In the genomic region with DNA sequence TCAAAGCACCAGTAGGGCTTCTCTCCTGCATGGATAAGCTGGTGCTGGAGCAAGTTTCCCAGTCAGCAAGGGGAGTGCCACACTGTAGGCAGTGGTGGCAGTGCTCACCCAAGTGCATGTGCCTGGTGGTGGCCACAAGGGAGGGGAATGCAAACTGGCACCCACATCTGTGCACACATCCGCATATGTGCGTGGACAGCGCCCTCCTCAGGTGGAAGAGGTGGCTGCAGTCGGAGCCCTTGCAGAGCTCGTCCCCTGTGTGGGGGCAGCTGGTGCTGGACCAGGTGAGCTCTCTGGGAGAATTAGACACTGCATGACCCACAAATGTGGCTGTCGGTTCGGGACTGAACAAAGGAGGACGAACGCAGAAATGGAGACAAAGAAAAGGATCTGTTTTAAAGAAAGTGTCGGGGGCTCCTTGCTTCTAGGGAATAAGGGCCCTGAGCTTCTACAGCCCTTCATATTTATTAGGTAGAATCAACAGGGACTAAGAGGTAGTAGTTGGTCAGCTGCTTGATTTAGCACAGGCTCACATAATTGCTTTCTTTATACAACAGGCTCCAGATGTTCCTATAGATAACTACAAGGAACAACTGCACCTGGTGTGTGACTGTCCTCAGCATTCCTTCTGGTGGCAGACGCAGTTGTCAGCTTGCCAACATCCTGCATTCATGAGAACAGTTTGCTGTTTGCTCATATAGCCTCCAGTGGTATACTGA, we compare ENCODE assay signal across 8 cellular contexts. TPM values are rescaled to one million over a fixed set of nuclear protein-coding genes. Genes with fewer than 3 reads are reported as not detected.
DNase-seq lines count a peak whose midpoint lies in the region; ATAC-seq and TF ChIP-seq lines count a peak whose summit lies in the region.

No MANE protein-coding gene starts in this region.

- peaks cover 0 to 5% of the 10 kb centered on the region in 2 donors for H3K27me3 Mint-ChIP-seq in CD4-positive, alpha-beta memory T cell
- no peaks in the 10 kb centered on the region for H3K27me3 Mint-ChIP-seq in T-cell

- H2BK5ac ChIP-seq in IMR-90 (ENCODE audit: low read depth, low read length, poor library complexity, severe bottlenecking): no peak overlapping the region

- CTCF ChIA-PET in CD4-positive, alpha-beta memory T cell (lab: Charles Lee; ENCODE audit: partially characterized antibody): interaction anchor here (0.8 to 2.0 kb wide), 8 partner anchors 13 to 185 kb away, joined by 3 to 9 read pairs (median 4); partner anchors contain the start of genes DCTPP1 and FBRS
- CTCF ChIA-PET in IMR-90 (lab: Yijun Ruan, JAX): interaction anchor here (0.6 to 1.6 kb wide), 5 partner anchors 13 to 31 kb away, joined by 3 to 5 read pairs (median 4); no protein-coding TSS in a partner anchor
- CTCF ChIA-PET in T-cell (lab: Charles Lee): interaction anchor here (0.6 to 1.5 kb wide), 8 partner anchors 9 to 223 kb away, joined by 3 to 6 read pairs (median 3); partner anchors contain the start of genes DCTPP1 (in 1 of the 2) and ITGAL (in 1 of the 2)

- H3K9me1 ChIP-seq in IMR-90 (ENCODE audit: insufficient read depth, low read length): no peaks in the 10 kb centered on the region

- H3K9ac ChIP-seq in IMR-90 (ENCODE audit: low read depth, low read length): no peak overlapping the region

- H2BK20ac ChIP-seq in IMR-90 (ENCODE audit: low read depth, low read length): no peak overlapping the region

- H4K5ac ChIP-seq in IMR-90 (ENCODE audit: low read depth, low read length): no peak overlapping the region

- H3K9me3 Mint-ChIP-seq in CD4-positive, alpha-beta memory T cell: no peaks in the 10 kb centered on the region
- H3K9me3 Mint-ChIP-seq in T-cell: no peaks in the 10 kb centered on the region

- H2AK5ac ChIP-seq in IMR-90 (ENCODE audit: low read depth, low read length): no peak overlapping the region

- no TSS peak for BruUV-seq in IMR-90 (replicated peaks; lab: Mats Ljungman, UMichigan)

- ATAC-seq in IMR-90 (ENCODE audit: low read depth): peak; percentile 42; the same call in 1 of the 2 replicates
- peak; percentile 63 to 74 (median 64) for ATAC-seq in T-cell (replicated peaks in 1 of 4)
- ATAC-seq in right lobe of liver: peak; percentile 63 to 74 (median 64)
- no peak for ATAC-seq in HG03196 (IDR thresholded peaks at IDR 0.05; ENCODE audit: unreplicated experiment)
- ATAC-seq in GM21717 (IDR thresholded peaks at IDR 0.05; ENCODE audit: unreplicated experiment): no peak

- H3K27ac ChIP-seq in CD4-positive, alpha-beta memory T cell (ENCODE audit: low read depth, low read length): no peak overlapping the region
- H3K27ac ChIP-seq in IMR-90 (ENCODE audit: insufficient read depth, low read length) (no peak overlapping the region), adrenal gland (no peak overlapping the region), right lobe of liver (no peak overlapping the region)

- DNase-seq in CD4-positive, alpha-beta memory T cell: peak; percentile 52 to 79 (median 54)
- DNase-seq in IMR-90 (peak; percentile 8), T-cell (peak; percentile 11 to 76 (median 62)), adrenal gland (peak; percentile 45 to 80 (median 61)), right lobe of liver (peak in 2 of 3 donors; percentile 46 to 58)
- DNase-seq in stimulated activated CD8-positive, alpha-beta memory T cell treated with anti-CD3 and anti-CD28 coated beads, Interleukin-7, amount 100 ng/mL, for 1 hour (ENCODE audit: low read depth in 2 of 2): peak; percentile 24 to 38

- in situ Hi-C loops in IMR-90 (cut with MboI; ENCODE audit: low sequenced_read_pairs): no loop called here

- no peaks in the 10 kb centered on the region for H3K27me3 ChIP-seq in CD4-positive, alpha-beta memory T cell (ENCODE audit: insufficient read depth, low read length)
- H3K27me3 ChIP-seq in IMR-90 (ENCODE audit: control insufficient read depth, insufficient read depth, low read length): no peaks in the 10 kb centered on the region; the same call in 1 of the 2 replicates
- no peaks in the 10 kb centered on the region for H3K27me3 ChIP-seq in adrenal gland
- H3K27me3 ChIP-seq in right lobe of liver: no peaks in the 10 kb centered on the region

- POLR2A ChIA-PET in CD4-positive, alpha-beta memory T cell (lab: Charles Lee; ENCODE audit: partially characterized antibody): interaction anchor here (1.0 kb wide), 1 partner anchor 19 kb away, joined by 3 read pairs; no protein-coding TSS in a partner anchor
- POLR2A ChIA-PET in IMR-90 (lab: Charles Lee; ENCODE audit: unreplicated experiment): no interaction called here
- POLR2A ChIA-PET in T-cell (lab: Charles Lee): interaction anchor here in 1 of 2 donors (0.6 kb wide), 2 partner anchors 26 to 54 kb away, joined by 3 read pairs; no protein-coding TSS in a partner anchor

- H3K4me3 Mint-ChIP-seq in CD4-positive, alpha-beta memory T cell: no peak overlapping the region
- H3K4me3 Mint-ChIP-seq in T-cell: no peak overlapping the region

- dilution Hi-C loops in IMR-90 (cut with HindIII; ENCODE audit: low sequenced_read_pairs, unreplicated experiment): no loop called here

- H3K4me2 ChIP-seq in IMR-90 (ENCODE audit: low read depth, low read length): no peak overlapping the region

- peak; percentile 58 for TF ChIP-seq RAD21 in IMR-90 (IDR thresholded peaks at IDR 0.05; ENCODE audit: low read length)

- no peak overlapping the region for H3K18ac ChIP-seq in IMR-90 (ENCODE audit: low read depth, low read length)

- H3K4me3 ChIP-seq in CD4-positive, alpha-beta memory T cell (ENCODE audit: low read length in 2 of 2): no peak overlapping the region
- H3K4me3 ChIP-seq in IMR-90 (ENCODE audit: insufficient read depth, low read depth, low read length): no peak overlapping the region
- no peak overlapping the region for H3K4me3 ChIP-seq in adrenal gland
- no peak overlapping the region for H3K4me3 ChIP-seq in right lobe of liver

- peaks cover 2 to 3% (median 3%) of the 10 kb centered on the region in 4 donors for H3K4me1 Mint-ChIP-seq in CD4-positive, alpha-beta memory T cell
- peaks cover 0 to 1% (median 1%) of the 10 kb centered on the region in 3 donors for H3K4me1 Mint-ChIP-seq in T-cell

- no peaks in the 10 kb centered on the region for H3K9me3 ChIP-seq in CD4-positive, alpha-beta memory T cell (ENCODE audit: control insufficient read depth in 1 of 2, low read length in 2 of 2)
- H3K9me3 ChIP-seq in IMR-90 (ENCODE audit: control insufficient read depth, insufficient read depth, low read length) (no peaks in the 10 kb centered on the region), adrenal gland (replicated peaks in 1 of 3) (no peaks in the 10 kb centered on the region), right lobe of liver (no peaks in the 10 kb centered on the region)

- peak overlapping the region; percentile 65 for H2AFZ ChIP-seq in IMR-90 (replicated peaks; ENCODE audit: low read length, poor library complexity)

- no peaks in the 10 kb centered on the region for H3K36me3 Mint-ChIP-seq in CD4-positive, alpha-beta memory T cell
- no peaks in the 10 kb centered on the region for H3K36me3 Mint-ChIP-seq in T-cell

- H2BK15ac ChIP-seq in IMR-90 (ENCODE audit: low read depth, low read length): no peak overlapping the region

- no peaks in the 10 kb centered on the region for H3K36me3 ChIP-seq in CD4-positive, alpha-beta memory T cell (ENCODE audit: insufficient read depth, low read length)
- H3K36me3 ChIP-seq in IMR-90 (ENCODE audit: control insufficient read depth, insufficient read depth, low read length) (no peaks in the 10 kb centered on the region), adrenal gland (replicated peaks in 1 of 2) (no peaks in the 10 kb centered on the region), right lobe of liver (no peaks in the 10 kb centered on the region)

- TF ChIP-seq POLR2A in IMR-90 (IDR thresholded peaks at IDR 0.05; ENCODE audit: low read depth, low read length): no peak
- no peak for TF ChIP-seq POLR2A in adrenal gland (IDR thresholded peaks at IDR 0.05)
- TF ChIP-seq POLR2A in right lobe of liver (IDR thresholded peaks at IDR 0.05): no peak

- H3K56ac ChIP-seq in IMR-90 (ENCODE audit: extremely low read depth, insufficient read depth, low read length): no peak overlapping the region

- no peak overlapping the region for H4K91ac ChIP-seq in IMR-90 (ENCODE audit: insufficient read depth, low read depth, low read length)

- H3K23ac ChIP-seq in IMR-90 (ENCODE audit: low read depth, low read length): no peak overlapping the region

- H3K4me1 ChIP-seq in CD4-positive, alpha-beta memory T cell (ENCODE audit: insufficient read depth, low read length): no peaks in the 10 kb centered on the region
- H3K4me1 ChIP-seq in IMR-90 (ENCODE audit: control insufficient read depth, insufficient read depth, low read length) (no peaks in the 10 kb centered on the region), adrenal gland (replicated peaks in 1 of 2) (peaks cover 0 to 16% of the 10 kb centered on the region in 2 donors), right lobe of liver (peaks cover 0 to 10% (median 2%) of the 10 kb centered on the region in 4 donors)

- WGBS in IMR-90 (ENCODE audit: extremely low coverage in 2 of 2, insufficient read length in 1 of 2), 2 experiments: 11% methylated on average over 5 of the region's 11 CpGs; no CpG with 5 or more reads in 1 of the 2 experiments
- 35 to 48% (median 39%) methylated on average over 9 to 11 of the region's 11 CpGs for WGBS in adrenal gland, 4 donors
- 45% methylated on average over 11 of the region's 11 CpGs for WGBS in right lobe of liver (ENCODE audit: insufficient coverage, low coverage, low lambda C conversion rate, missing lambda C conversion rate)

- H3K14ac ChIP-seq in IMR-90 (replicated peaks; ENCODE audit: low read depth, low read length): no peak overlapping the region

- TF ChIP-seq CTCF in IMR-90 (conservative IDR thresholded peaks at IDR 0.05; ENCODE audit: low read depth, low read length) (peak; percentile 50), adrenal gland (IDR thresholded peaks at IDR 0.05) (peak; percentile 27 to 59 (median 48)), right lobe of liver (IDR thresholded peaks at IDR 0.05) (peak; percentile 28 to 53 (median 42))

- peaks cover 0 to 4% of the 10 kb centered on the region in 2 experiments; a peak in 1 of 4 replicates for H3K79me1 ChIP-seq in IMR-90 (ENCODE audit: low read depth in 1 of 2, low read length in 2 of 2)

- H4K20me1 ChIP-seq in IMR-90 (ENCODE audit: insufficient read depth, low read length): no peaks in the 10 kb centered on the region

- H3K27ac Mint-ChIP-seq in CD4-positive, alpha-beta memory T cell: peak overlapping the region in 1 of 7 donors; percentile 40
- H3K27ac Mint-ChIP-seq in T-cell: no peak overlapping the region

- no peak overlapping the region for H3K4ac ChIP-seq in IMR-90 (ENCODE audit: low read depth, low read length)

- H4K8ac ChIP-seq in IMR-90 (ENCODE audit: low read depth in 2 of 2, low read length in 2 of 2): no peak overlapping the region

- intact Hi-C loops in CD4-positive, alpha-beta memory T cell (cut with micrococcal nuclease): no loop called here
- intact Hi-C loops in IMR-90 (cut with micrococcal nuclease): no loop called here
- intact Hi-C loops in adrenal gland (cut with DNase I): loop anchor here in 1 of 2 donors (10.0 kb wide), 1 partner anchor 51 kb away; no protein-coding TSS in a partner anchor
- intact Hi-C loops in right lobe of liver (cut with DNase I): no loop called here

- H2BK120ac ChIP-seq in IMR-90 (ENCODE audit: low read depth, low read length): no peak overlapping the region

- no peak overlapping the region for H2AK9ac ChIP-seq in IMR-90 (replicated peaks; ENCODE audit: low read depth, low read length, poor library complexity)

RNA-seq across cellular contexts. Expression of gene ZNF689, which starts 5.3 kb away (rescaled TPM):
- total RNA-seq in CD4-positive, alpha-beta memory T cell: 10 to 100 TPM; 13.1 to 14.5 TPM
- 10 to 100 TPM; 11.9 to 13.5 TPM for polyA plus RNA-seq in CD4-positive, alpha-beta memory T cell
- total RNA-seq in IMR-90 (2012; rRNA removed) (1.9 and 2.7 TPM in 2 replicates), T-cell (10 to 100 TPM; 11.0 to 13.7 (median 12.4) TPM), adrenal gland (10 to 100 TPM in 4 of 8 donors, 1 to 10 TPM in 4; 7.9 to 12.9 (median 10.1) TPM), right lobe of liver (1 to 10 TPM; 3.9 to 5.8 (median 4.4) TPM)
- polyA plus RNA-seq in IMR-90 (2012; rRNA removed) (2.9 and 3.8 TPM in 2 replicates), adrenal gland (1 to 10 TPM; 2.9 to 6.4 (median 3.2) TPM)
- 2.1 and 3.8 TPM in 2 replicates for polyA plus RNA-seq in IMR-90 (2012; cell fraction: cytosol; rRNA removed)
- polyA plus RNA-seq in IMR-90 (2012; cell fraction: nucleus; rRNA removed; ENCODE audit: low replicate concordance): 3.3 and 5.2 TPM in 2 replicates

RNA-seq across cellular contexts. Expression of gene ZNF785, which starts 30.0 kb away (rescaled TPM):
- 10 to 100 TPM; 33.4 to 34.2 TPM for total RNA-seq in CD4-positive, alpha-beta memory T cell
- polyA plus RNA-seq in CD4-positive, alpha-beta memory T cell: 1 to 10 TPM; 1.7 to 3.4 TPM
- total RNA-seq in IMR-90 (2012; rRNA removed): 2.8 and 2.9 TPM in 2 replicates
- 4.0 and 4.2 TPM in 2 replicates for polyA plus RNA-seq in IMR-90 (2012; rRNA removed)
- polyA plus RNA-seq in IMR-90 (2012; cell fraction: cytosol; rRNA removed): 1.2 and 2.4 TPM in 2 replicates
- polyA plus RNA-seq in IMR-90 (2012; cell fraction: nucleus; rRNA removed; ENCODE audit: low replicate concordance): 10.3 and 15.8 TPM in 2 replicates
- 10 to 100 TPM; 11.7 to 30.9 (median 26.6) TPM for total RNA-seq in T-cell
- 10 to 100 TPM in 7 of 8 donors, 1 to 10 TPM in 1; 9.4 to 37.0 (median 15.4) TPM for total RNA-seq in adrenal gland
- 10 to 100 TPM in 1 of 3 donors, 1 to 10 TPM in 2; 3.4 to 11.2 (median 8.9) TPM for polyA plus RNA-seq in adrenal gland
- total RNA-seq in right lobe of liver: 1 to 10 TPM; 2.4 to 6.5 (median 5.6) TPM

RNA-seq across cellular contexts. Expression of gene PRR14, which starts 35.2 kb away (rescaled TPM):
- total RNA-seq in CD4-positive, alpha-beta memory T cell: 100 to 1,000 TPM in 1 of 2 experiments, 10 to 100 TPM in 1; 92.0 to 100 TPM
- 10 to 100 TPM in 1 of 2 donors, 1 to 10 TPM in 1; 8.7 to 25.9 TPM for polyA plus RNA-seq in CD4-positive, alpha-beta memory T cell
- total RNA-seq in IMR-90 (2012; rRNA removed) (1.4 and 2.2 TPM in 2 replicates), T-cell (100 to 1,000 TPM in 2 of 5 donors, 10 to 100 TPM in 3; 57.9 to 121 (median 89.6) TPM), adrenal gland (10 to 100 TPM in 7 of 8 donors, 1 to 10 TPM in 1; 10.0 to 70.4 (median 39.3) TPM), right lobe of liver (10 to 100 TPM; 12.8 to 23.0 (median 17.6) TPM)
- polyA plus RNA-seq in IMR-90 (2012; rRNA removed) (11.8 and 11.9 TPM in 2 replicates), adrenal gland (100 to 1,000 TPM in 2 of 3 donors, 10 to 100 TPM in 1; 29.8 to 204 (median 114) TPM)
- polyA plus RNA-seq in IMR-90 (2012; cell fraction: cytosol; rRNA removed): 8.8 and 11.3 TPM in 2 replicates
- polyA plus RNA-seq in IMR-90 (2012; cell fraction: nucleus; rRNA removed; ENCODE audit: low replicate concordance): 43.3 and 60.6 TPM in 2 replicates

RNA-seq across cellular contexts. Expression of gene FBRS, which starts 42.7 kb away (rescaled TPM):
- 100 to 1,000 TPM; 164 to 172 TPM for total RNA-seq in CD4-positive, alpha-beta memory T cell
- 1 to 10 TPM in 1 of 2 donors, under 1 TPM in 1; 0.70 to 7.9 TPM for polyA plus RNA-seq in CD4-positive, alpha-beta memory T cell
- total RNA-seq in IMR-90 (2012; rRNA removed): 2.0 and 2.8 TPM in 2 replicates
- 20.5 and 22.4 TPM in 2 replicates for polyA plus RNA-seq in IMR-90 (2012; rRNA removed)
- 15.0 and 18.0 TPM in 2 replicates for polyA plus RNA-seq in IMR-90 (2012; cell fraction: cytosol; rRNA removed)
- polyA plus RNA-seq in IMR-90 (2012; cell fraction: nucleus; rRNA removed; ENCODE audit: low replicate concordance): 64.6 and 100 TPM in 2 replicates
- total RNA-seq in T-cell: 100 to 1,000 TPM; 159 to 186 (median 167) TPM
- 10 to 100 TPM; 20.4 to 84.0 (median 46.8) TPM for total RNA-seq in adrenal gland
- polyA plus RNA-seq in adrenal gland: 100 to 1,000 TPM in 1 of 3 donors, 10 to 100 TPM in 2; 18.3 to 186 (median 82.9) TPM
- total RNA-seq in right lobe of liver: 10 to 100 TPM; 13.0 to 26.2 (median 20.9) TPM

RNA-seq across cellular contexts. Expression of gene ZNF688, which starts 44.0 kb away (rescaled TPM):
- 10 to 100 TPM; 21.4 to 22.7 TPM for total RNA-seq in CD4-positive, alpha-beta memory T cell
- polyA plus RNA-seq in CD4-positive, alpha-beta memory T cell: 10 to 100 TPM; 31.7 to 33.8 TPM
- total RNA-seq in IMR-90 (2012; rRNA removed) (1.7 and 1.8 TPM in 2 replicates), T-cell (10 to 100 TPM; 11.9 to 25.9 (median 20.7) TPM), adrenal gland (10 to 100 TPM; 10.3 to 33.2 (median 18.2) TPM), right lobe of liver (10 to 100 TPM in 1 of 6 experiments, 1 to 10 TPM in 5; 4.0 to 11.5 (median 6.5) TPM)
- polyA plus RNA-seq in IMR-90 (2012; rRNA removed) (3.7 and 5.5 TPM in 2 replicates), adrenal gland (10 to 100 TPM; 16.4 to 43.4 (median 33.9) TPM)
- polyA plus RNA-seq in IMR-90 (2012; cell fraction: cytosol; rRNA removed): 4.8 and 6.0 TPM in 2 replicates
- 15.2 and 17.9 TPM in 2 replicates for polyA plus RNA-seq in IMR-90 (2012; cell fraction: nucleus; rRNA removed; ENCODE audit: low replicate concordance)

Comparison
In these comparisons a context has a peak if more than half of its experiments do, and no peak if none do; other contexts are left out.
1. DNase-seq: peak in every context shown above with its lines; median percentile 62 in T-cell; 61 in adrenal gland; 54 in CD4-positive, alpha-beta memory T cell; 52 in right lobe of liver; 31 in stimulated activated CD8-positive, alpha-beta memory T cell treated with anti-CD3 and anti-CD28 coated beads, Interleukin-7, amount 100 ng/mL, for 1 hour; 8 in IMR-90.
2. ATAC-seq: peak in IMR-90 (single experiment), T-cell (4 of 4) and right lobe of liver (4 of 4); none in HG03196 (single experiment) and GM21717 (single experiment).
3. Peak in every context shown above with its lines, with median percentiles within 50 percentile points of each other: CTCF ChIP-seq.